Comparison of ENCODE assay signal across 8 cellular contexts in the genomic region with DNA sequence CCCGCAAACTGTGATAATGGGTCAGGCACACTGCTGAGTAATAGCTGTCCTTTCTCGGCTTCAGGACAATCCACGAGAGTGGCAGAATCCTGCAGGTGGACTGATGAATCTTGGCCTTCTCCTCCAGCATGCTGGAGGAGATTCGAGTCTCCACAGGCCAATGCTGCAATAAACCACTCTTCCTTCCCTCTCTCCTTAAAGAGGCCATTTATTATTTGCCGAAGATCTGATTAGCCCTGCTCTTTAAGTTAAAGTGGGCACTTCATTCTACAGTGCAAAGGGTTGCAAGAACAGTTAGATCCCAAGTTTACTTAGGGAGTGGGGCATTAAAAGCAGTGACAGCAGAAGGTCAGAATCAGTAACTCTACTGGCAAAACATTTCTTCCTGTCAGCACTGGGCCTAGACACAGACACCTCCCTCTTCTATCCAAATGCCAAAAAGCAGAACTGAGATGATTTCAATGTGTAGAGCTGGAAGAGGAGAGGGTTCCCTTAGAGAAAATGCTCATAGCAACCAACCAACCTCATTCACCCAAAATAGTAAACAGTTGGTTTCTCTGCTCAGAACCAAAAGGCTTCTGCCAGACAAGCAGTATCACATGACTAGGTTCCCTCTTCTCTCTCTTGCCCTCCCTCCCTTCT.
DNase-seq lines count a peak whose midpoint lies in the region; ATAC-seq and TF ChIP-seq lines count a peak whose summit lies in the region.

No MANE protein-coding gene starts in this region.

- DNase-seq in MM.1S (peak; percentile 83), coronary artery (ENCODE audit: low spot score) (no peak), occipital lobe (lab: John Stamatoyannopoulos, UW) (no peak), islet precursor cell (no peak)
- DNase-seq in activated naive CD4-positive, alpha-beta T cell treated with anti-CD3 and anti-CD28 coated beads, Interleukin-2, amount 10 ng/mL, durations not matched to agents 7 days and 5 days, result no peak

- H3K27ac ChIP-seq in MM.1S (ENCODE audit: low read length), result peak overlapping the region; percentile 86
- H3K27ac ChIP-seq in coronary artery, result peak overlapping the region; percentile 19 to 84

- no peaks in the 10 kb centered on the region for H3K27me3 ChIP-seq in MM.1S (replicated peaks; ENCODE audit: insufficient read depth, low read length)

- peaks cover 23% of the 10 kb centered on the region for H3F3A ChIP-seq in MM.1S (ENCODE audit: insufficient read depth, low read length)

- peak overlapping the region in 1 of 3 experiments; percentile 6 for H3K4me3 Mint-ChIP-seq in nephron
- no peak overlapping the region for H3K4me3 Mint-ChIP-seq in activated naive CD4-positive, alpha-beta T cell treated with anti-CD3 and anti-CD28 coated beads, Interleukin-2, amount 10 ng/mL, durations not matched to agents 7 days and 5 days

- H3K9ac ChIP-seq in MM.1S (ENCODE audit: low read length), result peak overlapping the region; percentile 56

- ATAC-seq in GM18502 (IDR thresholded peaks at IDR 0.05; ENCODE audit: poor library complexity, unreplicated experiment) (peak; percentile 87), GM21737 (IDR thresholded peaks at IDR 0.05; ENCODE audit: unreplicated experiment) (peak; percentile 87)

- peak overlapping the region; percentile 24 to 89 (median 82) for H3K27ac Mint-ChIP-seq in nephron
- H3K27ac Mint-ChIP-seq in activated naive CD4-positive, alpha-beta T cell treated with anti-CD3 and anti-CD28 coated beads, Interleukin-2, amount 10 ng/mL, durations not matched to agents 7 days and 5 days, result no peak overlapping the region

- CTCF ChIA-PET in activated naive CD4-positive, alpha-beta T cell treated with anti-CD3 and anti-CD28 coated beads, Interleukin-2, amount 10 ng/mL, durations not matched to agents 7 days and 5 days (lab: Charles Lee), result interaction anchor here (0.6 to 1.8 kb wide), 3 partner anchors 55 to 178 kb away, joined by 3 to 4 read pairs (median 3); no protein-coding TSS in a partner anchor

- peaks cover 34% of the 10 kb centered on the region for H3K4me1 ChIP-seq in MM.1S (ENCODE audit: low read length)

- peaks cover 25% of the 10 kb centered on the region for H3K36me3 Mint-ChIP-seq in nephron (ENCODE audit: low read depth)
- peaks cover 2% of the 10 kb centered on the region for H3K36me3 Mint-ChIP-seq in activated naive CD4-positive, alpha-beta T cell treated with anti-CD3 and anti-CD28 coated beads, Interleukin-2, amount 10 ng/mL, durations not matched to agents 7 days and 5 days

- H3K9me2 ChIP-seq in MM.1S (replicated peaks; ENCODE audit: insufficient read depth, low read length), result no peaks in the 10 kb centered on the region

- H4K20me1 ChIP-seq in MM.1S (ENCODE audit: insufficient read depth, low read length), result no peaks in the 10 kb centered on the region

- H3K4me3 ChIP-seq in MM.1S (ENCODE audit: low read length) (peak overlapping the region; percentile 44), coronary artery (peak overlapping the region; percentile 47)

- TF ChIP-seq CTCF in MM.1S (IDR thresholded peaks at IDR 0.05; ENCODE audit: low read length) (no peak), coronary artery (IDR thresholded peaks at IDR 0.05) (no peak), nephron (IDR thresholded peaks at IDR 0.05; ENCODE audit: unreplicated experiment in 3 of 3) (no peak)

- peaks cover 26% of the 10 kb centered on the region; the same call in 1 of the 2 replicates for H3K79me2 ChIP-seq in MM.1S (ENCODE audit: low read length)

- peak overlapping the region; percentile 82 for H3K4me2 ChIP-seq in MM.1S (ENCODE audit: low read depth, low read length)

- no peaks in the 10 kb centered on the region for H3K36me3 ChIP-seq in MM.1S (replicated peaks; ENCODE audit: insufficient read depth, low read length)

- H3K9me3 ChIP-seq in MM.1S (replicated peaks; ENCODE audit: insufficient read depth, low read length), result no peaks in the 10 kb centered on the region

- peaks cover 38% of the 10 kb centered on the region for H3K4me1 Mint-ChIP-seq in nephron
- peaks cover 19% of the 10 kb centered on the region for H3K4me1 Mint-ChIP-seq in activated naive CD4-positive, alpha-beta T cell treated with anti-CD3 and anti-CD28 coated beads, Interleukin-2, amount 10 ng/mL, durations not matched to agents 7 days and 5 days

- no peak overlapping the region for H2AFZ ChIP-seq in MM.1S (ENCODE audit: low read length)

- no peaks in the 10 kb centered on the region for H3K9me3 Mint-ChIP-seq in nephron
- no peaks in the 10 kb centered on the region for H3K9me3 Mint-ChIP-seq in activated naive CD4-positive, alpha-beta T cell treated with anti-CD3 and anti-CD28 coated beads, Interleukin-2, amount 10 ng/mL, durations not matched to agents 7 days and 5 days

- H3K27me3 Mint-ChIP-seq in nephron (ENCODE audit: low read depth), result no peaks in the 10 kb centered on the region
- H3K27me3 Mint-ChIP-seq in activated naive CD4-positive, alpha-beta T cell treated with anti-CD3 and anti-CD28 coated beads, Interleukin-2, amount 10 ng/mL, durations not matched to agents 7 days and 5 days, result no peaks in the 10 kb centered on the region
